8 cellular contexts compared by ENCODE assay signal in genomic region chr11:62831520-62832345, GRCh38. TPM values are rescaled to one million over a fixed set of nuclear protein-coding genes. Genes with fewer than 3 reads are reported as not detected.
DNase-seq lines count a peak whose midpoint lies in the region; ATAC-seq lines count a peak whose summit lies in the region.

STX5 (minus strand) TSS chr11:62832051; CDS start chr11:62831243, 808 bp downstream.

- no peaks in the 10 kb centered on the region for H3K9me3 Mint-ChIP-seq in natural killer cell treated with Interleukin-12 subunit alpha and Interleukin-12 subunit beta and Interleukin-15 and Interleukin-18, amount 100 ng/mL, for 72 hours

- peaks cover 5% of the 10 kb centered on the region for H3K36me3 Mint-ChIP-seq in natural killer cell treated with Interleukin-12 subunit alpha and Interleukin-12 subunit beta and Interleukin-15 and Interleukin-18, amount 100 ng/mL, for 72 hours

- DNase-seq in ELF-1 (ENCODE audit: low read depth, low spot score) (peak; percentile 99), H7 (peak; percentile 98), M059J (ENCODE audit: low read depth) (peak; percentile 97), SHP77 (lab: John Stamatoyannopoulos, UW) (peak; percentile 95 to 97), fibroblast of peridontal ligament (ENCODE audit: extremely low read depth) (peak; percentile 98)
- peak; percentile 99 for DNase-seq in activated effector memory CD4-positive, alpha-beta T cell treated with Interleukin-2 at 50 U/mL for 16 hours
- DNase-seq in natural killer cell treated with Interleukin-12 subunit alpha and Interleukin-12 subunit beta and Interleukin-15 and Interleukin-18, amount 100 ng/mL, for 72 hours (ENCODE audit: low spot score): peak; percentile 99
- peak; percentile 100 for DNase-seq in stimulated activated naive CD8-positive, alpha-beta T cell treated with anti-CD3 and anti-CD28 coated beads, Interleukin-15, Interleukin-2, amounts not matched to agents 100 U/mL and 50 U/mL, for 24 hours

- peak; percentile 96 to 98 for ATAC-seq in natural killer cell treated with Interleukin-12 subunit alpha and Interleukin-12 subunit beta and Interleukin-15 and Interleukin-18, amount 100 ng/mL, for 72 hours
- peak; percentile 92 for ATAC-seq in stimulated activated naive CD8-positive, alpha-beta T cell treated with anti-CD3 and anti-CD28 coated beads, Interleukin-15, Interleukin-2, amounts not matched to agents 100 U/mL and 50 U/mL, for 24 hours

- peaks cover 38% of the 10 kb centered on the region for H3K36me3 ChIP-seq in H7 (replicated peaks; ENCODE audit: control insufficient read depth, insufficient read depth, low read length)

- no peaks in the 10 kb centered on the region for H3K27me3 ChIP-seq in H7 (ENCODE audit: control insufficient read depth, insufficient read depth, low read length)

- H3K4me3 Mint-ChIP-seq in natural killer cell treated with Interleukin-12 subunit alpha and Interleukin-12 subunit beta and Interleukin-15 and Interleukin-18, amount 100 ng/mL, for 72 hours: peak within 1 kb of the TSS; percentile 94

- H3K27ac Mint-ChIP-seq in natural killer cell treated with Interleukin-12 subunit alpha and Interleukin-12 subunit beta and Interleukin-15 and Interleukin-18, amount 100 ng/mL, for 72 hours: peak within 1 kb of the TSS; percentile 94 to 95

- H3K27me3 Mint-ChIP-seq in natural killer cell treated with Interleukin-12 subunit alpha and Interleukin-12 subunit beta and Interleukin-15 and Interleukin-18, amount 100 ng/mL, for 72 hours: no peaks in the 10 kb centered on the region

- H3K4me3 ChIP-seq in H7 (ENCODE audit: insufficient read depth, low read depth, low read length): peak within 1 kb of the TSS; percentile 87

- peaks cover 24 to 40% of the 10 kb centered on the region in 2 donors for H3K4me1 Mint-ChIP-seq in natural killer cell treated with Interleukin-12 subunit alpha and Interleukin-12 subunit beta and Interleukin-15 and Interleukin-18, amount 100 ng/mL, for 72 hours (ENCODE audit: low read depth in 2 of 2)

RNA-seq across cellular contexts. Expression of gene STX5, which starts in this region (rescaled TPM):
- 24.0 and 29.0 TPM in 2 replicates for total RNA-seq in H7 (2014; rRNA removed; shearing (Covaris generic))
- 57.2 and 57.5 TPM in 2 replicates for total RNA-seq in M059J (2014; rRNA removed; shearing (Covaris generic))
- total RNA-seq in natural killer cell treated with Interleukin-12 subunit alpha and Interleukin-12 subunit beta and Interleukin-15 and Interleukin-18, amount 100 ng/mL, for 72 hours: 10 to 100 TPM; 32.0 to 53.4 TPM

Comparison
In these comparisons a context has a peak if more than half of its experiments do, and no peak if none do; other contexts are left out.
1. Peak in every context shown above with its lines: DNase-seq, ATAC-seq and H3K4me3 ChIP-seq.